ENCODE assay signal across 12 cellular contexts in the genomic region with DNA sequence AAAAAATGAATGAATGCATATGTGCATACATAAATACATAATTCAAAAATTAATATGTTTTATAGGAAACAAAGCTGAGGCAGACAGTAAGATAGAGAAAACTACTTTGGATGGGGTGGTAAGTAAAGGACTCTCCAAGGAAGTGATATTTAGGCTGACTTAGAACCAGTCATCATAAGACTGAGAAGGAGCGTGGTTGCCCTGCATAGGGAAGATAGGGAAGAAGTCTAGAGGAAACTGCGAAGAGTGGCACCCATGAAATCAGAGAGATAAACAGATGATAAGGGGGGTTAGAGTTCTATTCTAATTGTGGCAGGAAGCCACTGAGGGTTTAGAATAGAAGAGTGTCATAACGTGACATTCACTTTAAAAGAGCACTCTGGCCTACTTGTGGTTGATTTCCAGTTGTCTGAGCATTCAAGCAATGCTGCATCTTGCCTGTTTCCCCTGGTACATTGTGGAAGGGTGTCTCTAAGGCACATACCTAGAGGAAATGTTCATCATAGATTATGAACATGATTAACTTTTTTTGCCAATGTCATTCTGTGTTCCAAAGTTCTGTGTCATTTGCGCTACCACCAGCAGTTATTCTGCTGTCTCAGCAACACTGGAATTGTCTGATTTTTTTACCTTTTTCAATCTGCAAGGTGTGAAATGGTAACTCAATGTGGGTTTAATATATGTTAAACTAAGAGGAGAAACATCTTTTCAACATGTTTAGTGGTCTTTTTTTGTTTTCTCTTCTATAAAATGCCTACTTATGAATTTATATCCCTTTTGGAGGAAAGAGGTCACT. TPM values are rescaled to one million over a fixed set of nuclear protein-coding genes. Genes with fewer than 3 reads are reported as not detected.
DNase-seq lines count a peak whose midpoint lies in the region; ATAC-seq lines count a peak whose summit lies in the region.
"Had no signal": no experiment of that assay in that cellular context is flagged by ENCODE, and none has a peak within 500 bp of the region (broad histone marks: within the 10 kb centered on the region; RNA-seq: fewer than 3 reads in every experiment).

No MANE protein-coding gene starts in this region.

- H3K27me3 Mint-ChIP-seq in activated naive CD4-positive, alpha-beta T cell treated with anti-CD3 and anti-CD28 coated beads, Interleukin-2, amount 50 U/mL, for 24 hours: no peaks in the 10 kb centered on the region
- H3K27me3 Mint-ChIP-seq in immature natural killer cell (ENCODE audit: low read depth in 3 of 3): peaks cover 0 to 1% (median 0%) of the 10 kb centered on the region in 3 donors
- H3K27me3 Mint-ChIP-seq in stimulated activated naive CD8-positive, alpha-beta T cell treated with anti-CD3 and anti-CD28 coated beads, Interleukin-15, amount 100 ng/mL, for 72 hours: no peaks in the 10 kb centered on the region

- peaks cover 36% of the 10 kb centered on the region for H3K4me1 ChIP-seq in SJCRH30

- peak; percentile 71 for ATAC-seq in stimulated activated naive CD8-positive, alpha-beta T cell treated with anti-CD3 and anti-CD28 coated beads, Interleukin-15, amount 100 ng/mL, for 72 hours
- ATAC-seq in HG03571 (IDR thresholded peaks at IDR 0.05; ENCODE audit: unreplicated experiment): no peak
- no peak for ATAC-seq in GM19467 (IDR thresholded peaks at IDR 0.05; ENCODE audit: unreplicated experiment)

- H3K4me1 Mint-ChIP-seq in activated naive CD4-positive, alpha-beta T cell treated with anti-CD3 and anti-CD28 coated beads, Interleukin-2, amount 50 U/mL, for 24 hours: peaks cover 18% of the 10 kb centered on the region
- peaks cover 17 to 19% of the 10 kb centered on the region in 2 donors for H3K4me1 Mint-ChIP-seq in immature natural killer cell
- H3K4me1 Mint-ChIP-seq in stimulated activated naive CD8-positive, alpha-beta T cell treated with anti-CD3 and anti-CD28 coated beads, Interleukin-15, amount 100 ng/mL, for 72 hours: peaks cover 14% of the 10 kb centered on the region

- no peaks in the 10 kb centered on the region for H3K27me3 ChIP-seq in SJCRH30
- H3K27me3 ChIP-seq: spleen had no signal

- H3K4me3 ChIP-seq in SJCRH30: no peak overlapping the region
- H3K4me3 ChIP-seq: spleen had no signal

- no peaks in the 10 kb centered on the region for H3K9me3 ChIP-seq in SJCRH30 (replicated peaks)
- H3K9me3 ChIP-seq: spleen had no signal

- no peaks in the 10 kb centered on the region for H3K9me3 Mint-ChIP-seq in activated naive CD4-positive, alpha-beta T cell treated with anti-CD3 and anti-CD28 coated beads, Interleukin-2, amount 50 U/mL, for 24 hours
- H3K9me3 Mint-ChIP-seq in immature natural killer cell: no peaks in the 10 kb centered on the region
- no peaks in the 10 kb centered on the region for H3K9me3 Mint-ChIP-seq in stimulated activated naive CD8-positive, alpha-beta T cell treated with anti-CD3 and anti-CD28 coated beads, Interleukin-15, amount 100 ng/mL, for 72 hours
- H3K9me3 Mint-ChIP-seq: activated T-helper 2 cell treated with anti-CD3 and anti-CD28 coated beads, Interferon-gamma antibody, Interleukin-2, Interleukin-4, amounts not matched to agents 10 μg/mL and 5 μg/mL and 100 μg/mL, durations not matched to agents 14 hours and 24 hours and 36 hours; T-helper 1 cell treated with Interleukin-12 subunit alpha and Interleukin-12 subunit beta and Interleukin-4 antibody, amounts not matched to agents 30 μg/mL and 1 μg/mL, for 36 hours had no signal

- no peaks in the 10 kb centered on the region for H3K36me3 Mint-ChIP-seq in activated naive CD4-positive, alpha-beta T cell treated with anti-CD3 and anti-CD28 coated beads, Interleukin-2, amount 50 U/mL, for 24 hours
- H3K36me3 Mint-ChIP-seq in immature natural killer cell: no peaks in the 10 kb centered on the region

- no peak for DNase-seq in activated naive CD4-positive, alpha-beta T cell (lab: John Stamatoyannopoulos, UW)
- DNase-seq in SJCRH30 (peak; percentile 17 to 46), immature natural killer cell (peak; percentile 30 to 52 (median 40)), SW 1271 (lab: John Stamatoyannopoulos, UW) (no peak)
- DNase-seq in stimulated activated naive CD8-positive, alpha-beta T cell treated with anti-CD3 and anti-CD28 coated beads, Interleukin-15, amount 100 ng/mL, for 72 hours: no peak
- DNase-seq: NCI-H2227 treated with DMSO at 0.1 percent for 48 hours, spleen had no signal

- H3K27ac Mint-ChIP-seq in activated naive CD4-positive, alpha-beta T cell treated with anti-CD3 and anti-CD28 coated beads, Interleukin-2, amount 50 U/mL, for 24 hours: peak overlapping the region; percentile 53
- H3K27ac Mint-ChIP-seq in immature natural killer cell: peak overlapping the region; percentile 28 to 85 (median 63)
- peak overlapping the region in 1 of 2 donors; percentile 1 for H3K27ac Mint-ChIP-seq in stimulated activated naive CD8-positive, alpha-beta T cell treated with anti-CD3 and anti-CD28 coated beads, Interleukin-15, amount 100 ng/mL, for 72 hours
- H3K27ac Mint-ChIP-seq: activated T-helper 2 cell treated with anti-CD3 and anti-CD28 coated beads, Interferon-gamma antibody, Interleukin-2, Interleukin-4, amounts not matched to agents 10 μg/mL and 5 μg/mL and 100 μg/mL, durations not matched to agents 14 hours and 24 hours and 36 hours; T-helper 1 cell treated with Interleukin-12 subunit alpha and Interleukin-12 subunit beta and Interleukin-4 antibody, amounts not matched to agents 30 μg/mL and 1 μg/mL, for 36 hours had no signal

- no peaks in the 10 kb centered on the region for H3K36me3 ChIP-seq in SJCRH30
- H3K36me3 ChIP-seq: spleen had no signal

- peak overlapping the region; percentile 5; the same call in 1 of the 2 replicates for H3K27ac ChIP-seq in SJCRH30

- H3K4me3 Mint-ChIP-seq in activated naive CD4-positive, alpha-beta T cell treated with anti-CD3 and anti-CD28 coated beads, Interleukin-2, amount 50 U/mL, for 24 hours: no peak overlapping the region
- peak overlapping the region; percentile 12 to 51 (median 39) for H3K4me3 Mint-ChIP-seq in immature natural killer cell
- no peak overlapping the region for H3K4me3 Mint-ChIP-seq in stimulated activated naive CD8-positive, alpha-beta T cell treated with anti-CD3 and anti-CD28 coated beads, Interleukin-15, amount 100 ng/mL, for 72 hours
- H3K4me3 Mint-ChIP-seq: T-helper 1 cell treated with Interleukin-12 subunit alpha and Interleukin-12 subunit beta and Interleukin-4 antibody, amounts not matched to agents 30 μg/mL and 1 μg/mL, for 36 hours had no signal

RNA-seq across cellular contexts. Expression of gene GRAMD2B, which starts 49.4 kb away (rescaled TPM):
- total RNA-seq in SJCRH30 (2014; rRNA removed; shearing (Covaris generic)): 12.1 and 14.3 TPM in 2 replicates
- 10 to 100 TPM in 1 of 3 donors, 1 to 10 TPM in 2; 1.4 to 10.3 (median 4.4) TPM for polyA plus RNA-seq in immature natural killer cell

Comparison
In these comparisons a context has a peak if more than half of its experiments do, and no peak if none do; other contexts are left out.
1. H3K4me3 Mint-ChIP-seq: peak in immature natural killer cell (5 of 5); none in activated naive CD4-positive, alpha-beta T cell treated with anti-CD3 and anti-CD28 coated beads, Interleukin-2, amount 50 U/mL, for 24 hours (single experiment) and stimulated activated naive CD8-positive, alpha-beta T cell treated with anti-CD3 and anti-CD28 coated beads, Interleukin-15, amount 100 ng/mL, for 72 hours (0 of 2).
2. DNase-seq: peak in SJCRH30 (2 of 2) and immature natural killer cell (3 of 3); none in activated naive CD4-positive, alpha-beta T cell (0 of 4), stimulated activated naive CD8-positive, alpha-beta T cell treated with anti-CD3 and anti-CD28 coated beads, Interleukin-15, amount 100 ng/mL, for 72 hours (0 of 2) and SW 1271 (0 of 2).